8 cellular contexts compared by ENCODE assay signal in genomic region chr10:50659016-50659864, GRCh38. TPM values are rescaled to one million over a fixed set of nuclear protein-coding genes. Genes with fewer than 3 reads are reported as not detected.
DNase-seq lines count a peak whose midpoint lies in the region; ATAC-seq, FAIRE-seq and TF ChIP-seq lines count a peak whose summit lies in the region.
"Not testable (repeated sequence)": the region's sequence is repeated elsewhere in the genome, so short reads cannot be mapped to it uniquely, and the experiment has no call there.

No MANE protein-coding gene starts in this region.

- peaks cover 0 to 20% (median 7%) of the 10 kb centered on the region in 4 donors for H3K4me1 Mint-ChIP-seq in CD4-positive, CD25-positive, alpha-beta regulatory T cell
- H3K4me1 Mint-ChIP-seq in activated T-cell treated with anti-CD3 and anti-CD28 coated beads, Interleukin-2, amount 50 U/mL, for 72 hours (ENCODE audit: low read depth), result not testable (repeated sequence)

- H2AFZ ChIP-seq in OCI-LY3 (ENCODE audit: low read depth, low read length) (peak overlapping the region; percentile 95), osteoblast (ENCODE audit: low read length) (peak overlapping the region; percentile 82)

- H3K27me3 Mint-ChIP-seq in CD4-positive, CD25-positive, alpha-beta regulatory T cell; activated T-cell treated with anti-CD3 and anti-CD28 coated beads, Interleukin-2, amount 50 U/mL, for 72 hours (ENCODE audit: low read depth): not testable (repeated sequence)

- not testable (repeated sequence) for FAIRE-seq in kidney (lab: Jason Lieb, UNC)

- intact Hi-C loops in colonic mucosa (cut with DNase I); kidney (cut with DNase I); upper lobe of right lung (cut with DNase I): not testable (repeated sequence)

- H3K4me1 ChIP-seq in CD4-positive, CD25-positive, alpha-beta regulatory T cell (ENCODE audit: control insufficient read depth, insufficient read depth, low read length, poor library complexity, severe bottlenecking); OCI-LY3 (ENCODE audit: low read length); colonic mucosa; kidney (ENCODE audit: control insufficient read depth in 1 of 2, insufficient read depth in 1 of 2, low read depth in 1 of 2, low read length in 2 of 2); osteoblast (ENCODE audit: insufficient read depth, low read length); upper lobe of right lung: not testable (repeated sequence)

- H4K20me1 ChIP-seq in OCI-LY3 (ENCODE audit: insufficient read depth, low read length); osteoblast (ENCODE audit: insufficient read depth, low read length): not testable (repeated sequence)

- H3K4me3 ChIP-seq in CD4-positive, CD25-positive, alpha-beta regulatory T cell (ENCODE audit: low read depth, low read length), result peak overlapping the region; percentile 45
- H3K4me3 ChIP-seq in OCI-LY3 (ENCODE audit: low read length) (peak overlapping the region; percentile 89), colonic mucosa (peak overlapping the region; percentile 54), kidney (ENCODE audit: low read length in 2 of 2) (peak overlapping the region; percentile 45 to 67), osteoblast (ENCODE audit: insufficient read depth, low read length) (peak overlapping the region; percentile 60)
- not testable (repeated sequence) for H3K4me3 ChIP-seq in upper lobe of right lung

- not testable (repeated sequence) for H3K27me3 ChIP-seq in CD4-positive, CD25-positive, alpha-beta regulatory T cell (ENCODE audit: control insufficient read depth, insufficient read depth, low read length); OCI-LY3 (ENCODE audit: low read depth, low read length); colonic mucosa; osteoblast (ENCODE audit: insufficient read depth, low read length); upper lobe of right lung

- not testable (repeated sequence) for H3K36me3 ChIP-seq in CD4-positive, CD25-positive, alpha-beta regulatory T cell (ENCODE audit: control insufficient read depth, insufficient read depth, low read length); OCI-LY3 (replicated peaks; ENCODE audit: low read depth, low read length); colonic mucosa; kidney (ENCODE audit: control insufficient read depth in 1 of 2, insufficient read depth in 2 of 2, low read length in 2 of 2); osteoblast (ENCODE audit: insufficient read depth, low read length); upper lobe of right lung

- H3K9me3 Mint-ChIP-seq in CD4-positive, CD25-positive, alpha-beta regulatory T cell; activated T-cell treated with anti-CD3 and anti-CD28 coated beads, Interleukin-2, amount 50 U/mL, for 72 hours: not testable (repeated sequence)

- not testable (repeated sequence) for ATAC-seq in CD4-positive, CD25-positive, alpha-beta regulatory T cell (ENCODE audit: low read depth in 2 of 2); activated T-cell treated with anti-CD3 and anti-CD28 coated beads, Interleukin-2, amount 50 U/mL, for 72 hours (replicated peaks in 1 of 2)
- ATAC-seq in HG03045 (IDR thresholded peaks at IDR 0.05; ENCODE audit: unreplicated experiment) (peak; percentile 3), upper lobe of right lung (peak; percentile 22)

- peak overlapping the region; percentile 55 for H3K9ac ChIP-seq in OCI-LY3 (ENCODE audit: low read length)
- H3K9ac ChIP-seq in colonic mucosa (ENCODE audit: low read depth in 2 of 2, low read length in 2 of 2); kidney (ENCODE audit: low read length in 2 of 2): not testable (repeated sequence)

- peak overlapping the region; percentile 80 to 97 (median 88) for H3K4me3 Mint-ChIP-seq in CD4-positive, CD25-positive, alpha-beta regulatory T cell
- peak overlapping the region; percentile 79 to 92 for H3K4me3 Mint-ChIP-seq in activated T-cell treated with anti-CD3 and anti-CD28 coated beads, Interleukin-2, amount 50 U/mL, for 72 hours

- H3K27ac ChIP-seq in CD4-positive, CD25-positive, alpha-beta regulatory T cell (ENCODE audit: insufficient read depth, low read length, poor library complexity, severe bottlenecking); OCI-LY3 (ENCODE audit: low read length); colonic mucosa; kidney (ENCODE audit: low read depth in 2 of 2, low read length in 2 of 2); osteoblast (ENCODE audit: low read depth, low read length); upper lobe of right lung: not testable (repeated sequence)

- peak overlapping the region in 1 of 3 donors; percentile 74 for H3K27ac Mint-ChIP-seq in CD4-positive, CD25-positive, alpha-beta regulatory T cell
- H3K27ac Mint-ChIP-seq in activated T-cell treated with anti-CD3 and anti-CD28 coated beads, Interleukin-2, amount 50 U/mL, for 72 hours, result not testable (repeated sequence)

- H3K4me2 ChIP-seq in OCI-LY3 (ENCODE audit: low read length) (peak overlapping the region; percentile 83), osteoblast (ENCODE audit: insufficient read depth, low read length) (peak overlapping the region; percentile 51)

- TF ChIP-seq CTCF in OCI-LY3 (IDR thresholded peaks at IDR 0.05; ENCODE audit: low read depth, low read length); colonic mucosa (IDR thresholded peaks at IDR 0.05); kidney (IDR thresholded peaks at IDR 0.05; ENCODE audit: borderline replicate concordance, extremely low read depth, insufficient read depth); osteoblast (IDR thresholded peaks at IDR 0.05; ENCODE audit: extremely low read depth, low read depth, low read length); upper lobe of right lung (IDR thresholded peaks at IDR 0.05): not testable (repeated sequence)

- not testable (repeated sequence) for DNase-seq in CD4-positive, CD25-positive, alpha-beta regulatory T cell; activated T-cell treated with anti-CD3 and anti-CD28 coated beads, Interleukin-2, amount 50 U/mL, for 72 hours; colonic mucosa; kidney; osteoblast (ENCODE audit: insufficient read length, low spot score, missing footprints); upper lobe of right lung

- H3K79me2 ChIP-seq in OCI-LY3 (ENCODE audit: low read length); osteoblast (ENCODE audit: insufficient read depth, low read length): not testable (repeated sequence)

- H3K36me3 Mint-ChIP-seq in CD4-positive, CD25-positive, alpha-beta regulatory T cell; activated T-cell treated with anti-CD3 and anti-CD28 coated beads, Interleukin-2, amount 50 U/mL, for 72 hours (ENCODE audit: insufficient read depth in 2 of 2): not testable (repeated sequence)

- H3K9me3 ChIP-seq in CD4-positive, CD25-positive, alpha-beta regulatory T cell (ENCODE audit: control insufficient read depth in 2 of 2, low read length in 2 of 2); OCI-LY3 (ENCODE audit: insufficient read depth, low read length); colonic mucosa; kidney (ENCODE audit: control insufficient read depth in 1 of 2, low read length in 2 of 2); osteoblast (ENCODE audit: low read depth, low read length); upper lobe of right lung: not testable (repeated sequence)

RNA-seq across cellular contexts. Expression of gene SGMS1, which starts 35.5 kb away (rescaled TPM):
- 241 TPM for total RNA-seq in CD4-positive, CD25-positive, alpha-beta regulatory T cell
- 10 to 100 TPM; 25.7 to 34.3 (median 31.4) TPM for polyA plus RNA-seq in CD4-positive, CD25-positive, alpha-beta regulatory T cell
- 1 to 10 TPM; 8.9 to 9.7 TPM for total RNA-seq in activated T-cell treated with anti-CD3 and anti-CD28 coated beads, Interleukin-2, amount 50 U/mL, for 72 hours
- total RNA-seq in colonic mucosa (10 to 100 TPM; 19.4 to 19.5 TPM), kidney (100 TPM), osteoblast (60.4 and 68.0 TPM in 2 replicates), upper lobe of right lung (73.1 TPM)
- 13.6 TPM for polyA plus RNA-seq in kidney (ENCODE audit: insufficient read depth, low read depth, low replicate concordance)
